Comparison of ENCODE assay signal across 8 cellular contexts in the genomic region with DNA sequence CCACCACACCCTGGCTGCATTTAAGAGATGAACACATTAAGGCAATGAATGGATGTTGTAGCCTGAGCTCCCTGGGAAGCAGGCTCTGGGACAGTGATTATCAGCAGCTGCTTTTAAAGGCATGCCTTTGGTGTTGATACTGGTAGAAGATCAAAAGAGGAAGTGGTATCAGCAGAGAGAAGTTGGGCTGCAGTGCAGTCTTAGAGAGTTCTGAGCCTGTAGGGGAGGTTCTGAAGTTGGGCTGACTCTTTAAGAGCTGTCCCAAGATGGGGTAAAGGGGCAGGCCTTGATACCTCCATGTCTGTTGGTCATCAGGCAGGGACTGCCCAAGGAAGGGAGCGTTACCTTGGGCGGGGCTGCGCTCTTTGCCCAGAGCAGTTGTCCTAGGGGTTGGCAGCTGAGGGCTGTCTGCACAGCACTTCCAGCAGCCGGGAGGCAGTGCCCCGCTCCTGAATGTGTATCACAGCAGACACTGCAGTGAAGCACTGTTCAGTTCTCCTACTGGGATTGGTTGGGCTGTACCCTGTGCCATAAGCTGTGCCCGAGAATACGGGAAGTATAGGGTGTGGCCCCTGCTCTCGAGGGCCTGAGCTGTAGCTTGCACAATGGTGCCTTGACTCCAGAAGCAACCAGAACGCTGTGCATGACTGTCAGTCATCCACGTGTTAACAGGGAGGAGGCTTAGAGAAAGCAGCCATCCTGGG.
DNase-seq lines count a peak whose midpoint lies in the region; ATAC-seq and TF ChIP-seq lines count a peak whose summit lies in the region.
"Had no signal": no experiment of that assay in that cellular context is flagged by ENCODE, and none has a peak within 500 bp of the region (broad histone marks: within the 10 kb centered on the region; RNA-seq: fewer than 3 reads in every experiment).

No MANE protein-coding gene starts in this region.

- H3K4me3 ChIP-seq in upper lobe of right lung, result no peak overlapping the region

- DNase-seq in NOMO-1 treated with DMSO at 0.1 percent for 48 hours (lab: John Stamatoyannopoulos, UW; ENCODE audit: unreplicated experiment) (peak; percentile 95), left ventricle myocardium superior (no peak), upper lobe of right lung (peak; percentile 77)
- DNase-seq: foreskin melanocyte had no signal

- H3K9me3 ChIP-seq in upper lobe of right lung, result no peaks in the 10 kb centered on the region

- H3K27me3 ChIP-seq in upper lobe of right lung, result no peaks in the 10 kb centered on the region

- ATAC-seq in GM21526 (IDR thresholded peaks at IDR 0.05; ENCODE audit: low FRiP score, unreplicated experiment) (peak; percentile 81), left ventricle myocardium superior (peak; percentile 51), upper lobe of right lung (peak; percentile 92), GM18873 (IDR thresholded peaks at IDR 0.05; ENCODE audit: low FRiP score, unreplicated experiment) (no peak), GM21381 (IDR thresholded peaks at IDR 0.05; ENCODE audit: unreplicated experiment) (no peak), HG03571 (IDR thresholded peaks at IDR 0.05; ENCODE audit: unreplicated experiment) (no peak)

- no peak for TF ChIP-seq CTCF in upper lobe of right lung (IDR thresholded peaks at IDR 0.05)

- H3K4me1 ChIP-seq in upper lobe of right lung, result peaks cover 24% of the 10 kb centered on the region

- peak overlapping the region; percentile 65 for H3K27ac ChIP-seq in upper lobe of right lung

- intact Hi-C loops in left ventricle myocardium superior (cut with micrococcal nuclease), result no loop called here
- intact Hi-C loops in upper lobe of right lung (cut with DNase I), result no loop called here

- no peaks in the 10 kb centered on the region for H3K36me3 ChIP-seq in upper lobe of right lung

Comparison
In these comparisons a context has a peak if more than half of its experiments do, and no peak if none do; other contexts are left out.
1. ATAC-seq: peak in GM21526 (single experiment), left ventricle myocardium superior (single experiment) and upper lobe of right lung (single experiment); none in GM18873 (single experiment), GM21381 (single experiment) and HG03571 (single experiment).